ENCODE assay signal across 23 cellular contexts in the genomic region with DNA sequence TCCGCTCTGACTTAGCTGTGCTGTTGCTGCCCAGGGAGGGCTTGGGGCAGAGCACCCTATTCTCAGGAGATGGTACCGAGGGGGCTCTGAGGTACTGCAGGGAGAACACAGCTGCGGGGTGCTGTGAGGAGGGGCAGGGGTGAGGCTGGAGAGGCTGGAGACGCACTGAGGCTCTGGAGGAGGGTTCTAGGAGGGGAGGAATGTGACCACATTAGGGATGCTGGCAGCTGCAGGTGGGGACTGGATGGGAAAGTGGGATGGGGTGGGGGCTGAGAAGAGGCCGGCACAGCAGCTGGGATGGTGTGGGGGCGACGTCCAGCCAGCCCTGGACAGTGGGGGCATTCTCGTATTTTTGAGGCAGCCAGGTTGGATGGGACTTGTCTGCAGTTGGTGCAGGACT. TPM values are rescaled to one million over a fixed set of nuclear protein-coding genes. Genes with fewer than 3 reads are reported as not detected.
DNase-seq lines count a peak whose midpoint lies in the region; ATAC-seq and TF ChIP-seq lines count a peak whose summit lies in the region.
"Had no signal": no experiment of that assay in that cellular context is flagged by ENCODE, and none has a peak within 500 bp of the region (broad histone marks: within the 10 kb centered on the region; RNA-seq: fewer than 3 reads in every experiment).

No MANE protein-coding gene starts in this region.

- POLR2A ChIA-PET in activated naive CD8-positive, alpha-beta T cell treated with anti-CD3 and anti-CD28 coated beads, Interleukin-2, amount 10 ng/mL, durations not matched to agents 7 days and 5 days (lab: Charles Lee), result no interaction called here

- peak overlapping the region; percentile 48 for H3K27ac Mint-ChIP-seq in activated naive CD8-positive, alpha-beta T cell treated with anti-CD3 and anti-CD28 coated beads, Interleukin-2, amount 10 ng/mL, durations not matched to agents 7 days and 5 days
- H3K27ac Mint-ChIP-seq in activated naive CD8-positive, alpha-beta T cell treated with anti-CD3 and anti-CD28 coated beads, Interleukin-2, amount 50 U/mL, for 24 hours, result no peak overlapping the region
- peak overlapping the region; percentile 68 to 96 (median 91) for H3K27ac Mint-ChIP-seq in brain
- H3K27ac Mint-ChIP-seq in mesothelial cell of epicardium, result peak overlapping the region; percentile 85
- H3K27ac Mint-ChIP-seq: activated CD8-positive, alpha-beta T cell treated with anti-CD3 and anti-CD28 coated beads, Interleukin-2, amount 10 ng/mL, durations not matched to agents 7 days and 5 days; activated naive CD8-positive, alpha-beta T cell; naive thymus-derived CD4-positive, alpha-beta T cell; progenitor cell of endocrine pancreas had no signal

- no peaks in the 10 kb centered on the region for H3K36me3 Mint-ChIP-seq in activated naive CD8-positive, alpha-beta T cell treated with anti-CD3 and anti-CD28 coated beads, Interleukin-2, amount 10 ng/mL, durations not matched to agents 7 days and 5 days
- no peaks in the 10 kb centered on the region for H3K36me3 Mint-ChIP-seq in activated naive CD8-positive, alpha-beta T cell treated with anti-CD3 and anti-CD28 coated beads, Interleukin-2, amount 50 U/mL, for 24 hours (ENCODE audit: low read depth)
- H3K36me3 Mint-ChIP-seq in brain, result no peaks in the 10 kb centered on the region
- no peaks in the 10 kb centered on the region for H3K36me3 Mint-ChIP-seq in mesothelial cell of epicardium
- H3K36me3 Mint-ChIP-seq: activated naive CD8-positive, alpha-beta T cell; CD14-positive monocyte; naive thymus-derived CD4-positive, alpha-beta T cell had no signal

- peaks cover 2% of the 10 kb centered on the region for H3K27me3 Mint-ChIP-seq in activated naive CD8-positive, alpha-beta T cell treated with anti-CD3 and anti-CD28 coated beads, Interleukin-2, amount 10 ng/mL, durations not matched to agents 7 days and 5 days
- no peaks in the 10 kb centered on the region for H3K27me3 Mint-ChIP-seq in activated naive CD8-positive, alpha-beta T cell treated with anti-CD3 and anti-CD28 coated beads, Interleukin-2, amount 50 U/mL, for 24 hours
- peaks cover 3% of the 10 kb centered on the region for H3K27me3 Mint-ChIP-seq in brain
- no peaks in the 10 kb centered on the region for H3K27me3 Mint-ChIP-seq in mesothelial cell of epicardium (ENCODE audit: low read depth)
- H3K27me3 Mint-ChIP-seq: activated naive CD8-positive, alpha-beta T cell; progenitor cell of endocrine pancreas had no signal

- H3K4me1 Mint-ChIP-seq in activated naive CD8-positive, alpha-beta T cell treated with anti-CD3 and anti-CD28 coated beads, Interleukin-2, amount 10 ng/mL, durations not matched to agents 7 days and 5 days, result peaks cover 2% of the 10 kb centered on the region
- no peaks in the 10 kb centered on the region for H3K4me1 Mint-ChIP-seq in activated naive CD8-positive, alpha-beta T cell treated with anti-CD3 and anti-CD28 coated beads, Interleukin-2, amount 50 U/mL, for 24 hours
- H3K4me1 Mint-ChIP-seq in brain (peaks cover 81% of the 10 kb centered on the region), mesothelial cell of epicardium (peaks cover 43% of the 10 kb centered on the region)
- H3K4me1 Mint-ChIP-seq: CD14-positive monocyte had no signal

- no peaks in the 10 kb centered on the region for H3K36me3 ChIP-seq in thyroid gland
- no peaks in the 10 kb centered on the region for H3K36me3 ChIP-seq in ascending aorta
- H3K36me3 ChIP-seq: heart left ventricle, spleen had no signal

- no peak for TF ChIP-seq CTCF in brain (conservative IDR thresholded peaks at IDR 0.05)
- no peak for TF ChIP-seq CTCF in mesothelial cell of epicardium (IDR thresholded peaks at IDR 0.05; ENCODE audit: unreplicated experiment)
- TF ChIP-seq CTCF in thyroid gland (IDR thresholded peaks at IDR 0.05), result no peak
- no peak for TF ChIP-seq CTCF in ascending aorta (IDR thresholded peaks at IDR 0.05)

- no peak for TF ChIP-seq POLR2A in thyroid gland (IDR thresholded peaks at IDR 0.05)

- ATAC-seq in activated naive CD8-positive, alpha-beta T cell treated with anti-CD3 and anti-CD28 coated beads, Interleukin-2, amount 10 ng/mL, durations not matched to agents 7 days and 5 days (ENCODE audit: low read depth), result no peak
- no peak for ATAC-seq in activated naive CD8-positive, alpha-beta T cell treated with anti-CD3 and anti-CD28 coated beads, Interleukin-2, amount 50 U/mL, for 24 hours
- ATAC-seq: activated CD8-positive, alpha-beta T cell treated with anti-CD3 and anti-CD28 coated beads, Interleukin-2, amount 10 ng/mL, durations not matched to agents 7 days and 5 days; naive thymus-derived CD4-positive, alpha-beta T cell had no signal

- H3K4me3 ChIP-seq in thyroid gland (replicated peaks in 1 of 3) (no peak overlapping the region), ascending aorta (no peak overlapping the region)
- H3K4me3 ChIP-seq: A549, GM12878, heart left ventricle, lung, spleen had no signal

- H3K4me1 ChIP-seq in thyroid gland, result peaks cover 86 to 90% of the 10 kb centered on the region in 2 donors
- H3K4me1 ChIP-seq in ascending aorta, result peaks cover 4 to 66% of the 10 kb centered on the region in 2 donors
- H3K4me1 ChIP-seq: A549, spleen had no signal

- no peak overlapping the region for H3K4me3 Mint-ChIP-seq in activated naive CD8-positive, alpha-beta T cell treated with anti-CD3 and anti-CD28 coated beads, Interleukin-2, amount 10 ng/mL, durations not matched to agents 7 days and 5 days
- H3K4me3 Mint-ChIP-seq in activated naive CD8-positive, alpha-beta T cell treated with anti-CD3 and anti-CD28 coated beads, Interleukin-2, amount 50 U/mL, for 24 hours, result no peak overlapping the region
- peak overlapping the region in 4 of 5 experiments; percentile 46 to 62 (median 56) for H3K4me3 Mint-ChIP-seq in brain
- no peak overlapping the region for H3K4me3 Mint-ChIP-seq in mesothelial cell of epicardium
- H3K4me3 Mint-ChIP-seq: activated CD8-positive, alpha-beta T cell treated with anti-CD3 and anti-CD28 coated beads, Interleukin-2, amount 10 ng/mL, durations not matched to agents 7 days and 5 days; activated naive CD8-positive, alpha-beta T cell; CD14-positive monocyte; naive thymus-derived CD4-positive, alpha-beta T cell had no signal

- H3K27me3 ChIP-seq in thyroid gland (no peaks in the 10 kb centered on the region), ascending aorta (no peaks in the 10 kb centered on the region)
- H3K27me3 ChIP-seq: heart left ventricle had no signal

- WGBS in thyroid gland, 2 donors, result 49 to 51% methylated on average over 7 to 8 of the region's 8 CpGs

- intact Hi-C loops in thyroid gland (cut with DNase I) (no loop called here), ascending aorta (cut with DNase I) (no loop called here)

- H3K27ac ChIP-seq in thyroid gland (peak overlapping the region; percentile 96 to 98 (median 97)), ascending aorta (no peak overlapping the region)
- H3K27ac ChIP-seq: spleen had no signal

- DNase-seq in activated naive CD8-positive, alpha-beta T cell treated with anti-CD3 and anti-CD28 coated beads, Interleukin-2, amount 10 ng/mL, durations not matched to agents 7 days and 5 days, result no peak
- no peak for DNase-seq in activated naive CD8-positive, alpha-beta T cell treated with anti-CD3 and anti-CD28 coated beads, Interleukin-2, amount 50 U/mL, for 24 hours
- DNase-seq in mesothelial cell of epicardium (ENCODE audit: low spot score in 2 of 2, unreplicated experiment in 2 of 2) (no peak), thyroid gland (no peak), NCI-H2107 treated with DMSO at 0.1 percent for 48 hours (lab: John Stamatoyannopoulos, UW; ENCODE audit: unreplicated experiment) (no peak), RKO (ENCODE audit: low spot score) (no peak), ascending aorta (ENCODE audit: low spot score in 2 of 2) (no peak)
- DNase-seq: activated CD8-positive, alpha-beta T cell treated with anti-CD3 and anti-CD28 coated beads, Interleukin-2, amount 10 ng/mL, durations not matched to agents 7 days and 5 days; DMS 273 treated with DMSO at 0.1 percent for 48 hours; GF-D8; heart left ventricle; naive thymus-derived CD4-positive, alpha-beta T cell; NCI-H187; spleen; stimulated activated CD8-positive, alpha-beta memory T cell treated with anti-CD3 and anti-CD28 coated beads, Interleukin-4, amount 100 ng/mL, for 48 hours; T-helper 1 cell had no signal

- H3K9me3 Mint-ChIP-seq in activated naive CD8-positive, alpha-beta T cell treated with anti-CD3 and anti-CD28 coated beads, Interleukin-2, amount 10 ng/mL, durations not matched to agents 7 days and 5 days, result no peaks in the 10 kb centered on the region
- H3K9me3 Mint-ChIP-seq in activated naive CD8-positive, alpha-beta T cell treated with anti-CD3 and anti-CD28 coated beads, Interleukin-2, amount 50 U/mL, for 24 hours, result no peaks in the 10 kb centered on the region
- H3K9me3 Mint-ChIP-seq in brain (no peaks in the 10 kb centered on the region), mesothelial cell of epicardium (no peaks in the 10 kb centered on the region)
- H3K9me3 Mint-ChIP-seq: CD14-positive monocyte; naive thymus-derived CD4-positive, alpha-beta T cell had no signal

- H3K9me3 ChIP-seq in thyroid gland, result no peaks in the 10 kb centered on the region
- H3K9me3 ChIP-seq in ascending aorta, result no peaks in the 10 kb centered on the region
- H3K9me3 ChIP-seq: A549, heart left ventricle, spleen had no signal

RNA-seq across cellular contexts. Expression of gene NCS1, which starts 20.9 kb away (rescaled TPM):
- 1 to 10 TPM; 1.1 to 1.4 TPM for total RNA-seq in activated naive CD8-positive, alpha-beta T cell treated with anti-CD3 and anti-CD28 coated beads, Interleukin-2, amount 10 ng/mL, durations not matched to agents 7 days and 5 days
- polyA plus RNA-seq in brain (ENCODE audit: insufficient read depth, low read depth, low replicate concordance), result 120 TPM
- total RNA-seq in mesothelial cell of epicardium, result 44.7 to 47.1 TPM (median 44.8 TPM) in 3 replicates
- total RNA-seq in thyroid gland, result 10 to 100 TPM; 31.0 to 85.4 (median 61.2) TPM
- total RNA-seq in ascending aorta, result 34.7 TPM
- polyA plus RNA-seq: CD14-positive monocyte; naive thymus-derived CD4-positive, alpha-beta T cell had no signal

Comparison
In these comparisons a context has a peak if more than half of its experiments do, and no peak if none do; other contexts are left out.
1. H3K4me3 Mint-ChIP-seq: peak in brain (4 of 5); none in activated naive CD8-positive, alpha-beta T cell treated with anti-CD3 and anti-CD28 coated beads, Interleukin-2, amount 10 ng/mL, durations not matched to agents 7 days and 5 days (single experiment), activated naive CD8-positive, alpha-beta T cell treated with anti-CD3 and anti-CD28 coated beads, Interleukin-2, amount 50 U/mL, for 24 hours (single experiment) and mesothelial cell of epicardium (single experiment).
2. H3K27ac ChIP-seq: peak in thyroid gland (3 of 3); none in ascending aorta (0 of 2).
3. RNA of gene NCS1, which starts 20.9 kb away (total RNA-seq): 31.0 to 85.4 TPM in thyroid gland, 44.7 to 47.1 TPM in mesothelial cell of epicardium and 34.7 TPM in ascending aorta (single experiment); 1.1 to 1.4 TPM in activated naive CD8-positive, alpha-beta T cell treated with anti-CD3 and anti-CD28 coated beads, Interleukin-2, amount 10 ng/mL, durations not matched to agents 7 days and 5 days; every median in the first group is over 10 times any median in the second.